ENCODE assay signal across 10 cellular contexts in the genomic region with DNA sequence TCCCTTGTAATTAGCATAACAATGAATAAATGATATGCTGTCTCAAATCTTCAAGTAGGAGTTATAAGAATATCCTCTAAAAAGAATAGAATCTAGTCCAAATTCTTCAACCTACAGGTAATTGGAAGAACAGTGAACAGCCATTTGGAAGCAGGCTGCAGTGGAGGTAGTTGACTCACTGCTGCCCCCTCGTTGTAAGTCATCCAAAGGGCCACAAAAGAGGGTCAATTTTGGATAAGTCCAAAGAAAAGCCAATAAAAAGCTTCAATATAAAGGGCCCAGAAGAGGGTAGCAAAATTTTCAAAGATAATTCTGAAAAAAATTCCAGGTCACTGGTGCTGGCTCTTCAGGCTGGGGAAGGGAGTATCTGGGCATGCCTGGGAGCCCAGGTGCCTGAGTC.
A peak's percentile ranks its signal among the peaks of the same experiment; 100 is the strongest.
DNase-seq lines count a peak whose midpoint lies in the region; ATAC-seq, FAIRE-seq and TF ChIP-seq lines count a peak whose summit lies in the region.
"Had no signal": no experiment of that assay in that cellular context is flagged by ENCODE, and none has a peak within 500 bp of the region (broad histone marks: within the 10 kb centered on the region; RNA-seq: fewer than 3 reads in every experiment).

No MANE protein-coding gene starts in this region.

- no peaks in the 10 kb centered on the region for H3K27me3 ChIP-seq in keratinocyte (ENCODE audit: control insufficient read depth, extremely low read depth, insufficient read depth, low read length)

- H3K9me1 ChIP-seq in keratinocyte (ENCODE audit: control insufficient read depth, extremely low read depth, insufficient read depth, low read length): no peaks in the 10 kb centered on the region

- FAIRE-seq in keratinocyte (lab: Jason Lieb, UNC): no peak

- no peak overlapping the region for H3K4me2 ChIP-seq in keratinocyte (ENCODE audit: control insufficient read depth, extremely low read depth, insufficient read depth, low read depth, low read length)

- H3K9me3 ChIP-seq in keratinocyte (ENCODE audit: control insufficient read depth, low read depth, low read length): no peaks in the 10 kb centered on the region

- ATAC-seq in HG03097 (IDR thresholded peaks at IDR 0.05; ENCODE audit: low FRiP score, unreplicated experiment): no peak
- ATAC-seq: left colon had no signal

- dilution Hi-C loops in keratinocyte (cut with MboI; ENCODE audit: extremely low pct_ligation_motif_present, low sequenced_read_pairs): no loop called here

- no peak overlapping the region for H3K9ac ChIP-seq in keratinocyte (ENCODE audit: control insufficient read depth, extremely low read depth, insufficient read depth, low read length)

- H3K4me3 ChIP-seq in HFF-Myc (replicated peaks; ENCODE audit: low read depth, low read length) (no peak overlapping the region), keratinocyte (ENCODE audit: control insufficient read depth in 2 of 3, extremely low read depth in 1 of 3, insufficient read depth in 2 of 3, low read depth in 1 of 3, low read length in 3 of 3) (no peak overlapping the region)

- no peaks in the 10 kb centered on the region for H4K20me1 ChIP-seq in keratinocyte (ENCODE audit: control insufficient read depth, extremely low read depth, insufficient read depth, low read length)

- H3K36me3 ChIP-seq in keratinocyte (ENCODE audit: control insufficient read depth in 2 of 2, extremely low read depth in 1 of 2, insufficient read depth in 2 of 2, low read length in 2 of 2): no peaks in the 10 kb centered on the region

- no peak overlapping the region for H2AFZ ChIP-seq in keratinocyte (ENCODE audit: control insufficient read depth, low read length)

- TF ChIP-seq CTCF in C4-2B (conservative IDR thresholded peaks at IDR 0.05) (peak; percentile 60), HFF-Myc (IDR thresholded peaks at IDR 0.05; ENCODE audit: low read depth, low read length, missing control alignments) (peak; percentile 50), VCaP (conservative IDR thresholded peaks at IDR 0.05) (peak; percentile 42; the same call in 1 of the 2 replicates), keratinocyte (optimal IDR thresholded peaks at IDR 0.05 in 1 of 3, IDR thresholded peaks at IDR 0.05 in 1 of 3, conservative IDR thresholded peaks at IDR 0.05 in 1 of 3; ENCODE audit: extremely low read depth in 1 of 3, insufficient read depth in 2 of 3, low read length in 3 of 3) (peak; percentile 37 to 66 (median 45))

- no peaks in the 10 kb centered on the region for H3K4me1 ChIP-seq in keratinocyte (ENCODE audit: control insufficient read depth, extremely low read depth, insufficient read depth, low read length)

- H3K27ac ChIP-seq in C4-2B: no peak overlapping the region
- H3K27ac ChIP-seq in VCaP: no peak overlapping the region
- H3K27ac ChIP-seq in keratinocyte (ENCODE audit: control insufficient read depth, insufficient read depth, low read length): no peak overlapping the region

- no peaks in the 10 kb centered on the region for H3K79me2 ChIP-seq in keratinocyte (ENCODE audit: control insufficient read depth, insufficient read depth, low read length)

- DNase-seq in HFF-Myc (ENCODE audit: extremely low read depth, low read depth) (no peak), keratinocyte (ENCODE audit: low read depth, low spot score) (no peak), activated gamma-delta T cell (lab: John Stamatoyannopoulos, UW) (no peak), AG08395 (ENCODE audit: low spot score) (no peak)
- DNase-seq in stimulated activated CD4-positive, alpha-beta T cell treated with anti-CD3 and anti-CD28 coated beads, Interleukin-1b, Interleukin-23, amount 100 ng/mL, for 48 hours: no peak
- DNase-seq: stimulated activated CD4-positive, alpha-beta T cell treated with anti-CD3 and anti-CD28 coated beads, Interleukin-4, amount 100 ng/mL, for 1 hour had no signal
